ENCODE assay signal across 26 cellular contexts in the genomic region with DNA sequence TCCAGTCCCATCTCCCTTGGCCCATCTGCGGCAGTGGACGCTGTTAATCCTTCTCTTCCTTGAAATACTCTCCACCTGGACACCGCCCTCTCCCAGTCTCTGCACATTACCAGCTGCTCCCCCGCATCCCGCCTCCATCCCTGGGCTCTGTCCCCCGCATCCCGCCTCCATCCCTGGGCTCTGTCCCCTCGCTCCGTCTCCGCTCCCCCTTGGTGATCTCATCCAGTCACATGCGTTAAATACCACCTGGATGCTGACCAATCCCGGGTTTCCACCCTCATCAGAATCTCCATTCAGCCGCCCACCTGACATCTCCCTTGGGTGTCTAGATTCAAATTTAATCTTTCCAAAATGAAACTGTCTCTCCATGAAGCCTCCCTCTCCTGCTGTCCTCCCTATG.
"Had no signal": no experiment of that assay in that cellular context is flagged by ENCODE, and none has a peak within 500 bp of the region (broad histone marks: within the 10 kb centered on the region; RNA-seq: fewer than 3 reads in every experiment).

No MANE protein-coding gene starts in this region.

- DNase-seq: activated CD4-positive, alpha-beta memory T cell treated with anti-CD3 and anti-CD28 coated beads for 36 hours; activated CD4-positive, alpha-beta T cell treated with anti-CD3 and anti-CD28 coated beads, Interleukin-2, amount 10 ng/mL, durations not matched to agents 24 days and 14 days; activated effector memory CD4-positive, alpha-beta T cell treated with Interleukin-2 at 50 U/mL for 16 hours; activated naive CD4-positive, alpha-beta T cell treated with anti-CD3 and anti-CD28 coated beads for 36 hours; activated naive CD8-positive, alpha-beta T cell treated with anti-CD3 and anti-CD28 coated beads, Interleukin-2, amount 10 ng/mL, durations not matched to agents 7 days and 5 days; activated T-cell treated with anti-CD3 and anti-CD28 coated beads, Interleukin-2, amount 50 U/mL, for 72 hours; cortex of kidney; endodermal cell; foreskin keratinocyte; heart left ventricle; midbrain; naive thymus-derived CD4-positive, alpha-beta T cell; stimulated activated CD4-positive, alpha-beta T cell treated with anti-CD3 and anti-CD28 coated beads, Interleukin-12 subunit alpha, Interleukin-12 subunit beta, amount 100 ng/mL, for 4 hours; stimulated activated CD4-positive, alpha-beta T cell treated with anti-CD3 and anti-CD28 coated beads, Interleukin-4, amount 100 ng/mL, for 1 hour; stomach; T1000; WERI-Rb-1 had no signal

- H3K36me3 Mint-ChIP-seq: activated CD4-positive, alpha-beta memory T cell treated with anti-CD3 and anti-CD28 coated beads for 36 hours; activated naive CD8-positive, alpha-beta T cell treated with anti-CD3 and anti-CD28 coated beads, Interleukin-2, amount 10 ng/mL, durations not matched to agents 7 days and 5 days had no signal

- H3K27me3 Mint-ChIP-seq: activated CD4-positive, alpha-beta memory T cell treated with anti-CD3 and anti-CD28 coated beads for 36 hours; activated CD4-positive, alpha-beta T cell treated with anti-CD3 and anti-CD28 coated beads, Interleukin-2, amount 10 ng/mL, durations not matched to agents 24 days and 14 days; activated naive CD8-positive, alpha-beta T cell treated with anti-CD3 and anti-CD28 coated beads, Interleukin-2, amount 10 ng/mL, durations not matched to agents 7 days and 5 days; naive thymus-derived CD4-positive, alpha-beta T cell had no signal

- H3K4me3 ChIP-seq: ascending aorta, cardiac muscle cell, heart left ventricle, skin epidermis, stomach, suprapubic skin, tibial artery had no signal

- H3K27ac Mint-ChIP-seq: activated CD4-positive, alpha-beta memory T cell treated with anti-CD3 and anti-CD28 coated beads for 36 hours; activated naive CD4-positive, alpha-beta T cell treated with anti-CD3 and anti-CD28 coated beads for 36 hours; activated naive CD8-positive, alpha-beta T cell treated with anti-CD3 and anti-CD28 coated beads, Interleukin-2, amount 10 ng/mL, durations not matched to agents 7 days and 5 days; endodermal cell had no signal

- H3K9me3 ChIP-seq: ascending aorta, heart left ventricle, stomach, suprapubic skin, tibial artery had no signal

- H3K4me3 Mint-ChIP-seq: activated CD4-positive, alpha-beta memory T cell treated with anti-CD3 and anti-CD28 coated beads for 36 hours; activated CD4-positive, alpha-beta T cell treated with anti-CD3 and anti-CD28 coated beads, Interleukin-2, amount 10 ng/mL, durations not matched to agents 24 days and 14 days; activated naive CD4-positive, alpha-beta T cell treated with anti-CD3 and anti-CD28 coated beads for 36 hours; activated naive CD8-positive, alpha-beta T cell treated with anti-CD3 and anti-CD28 coated beads, Interleukin-2, amount 10 ng/mL, durations not matched to agents 7 days and 5 days; activated T-cell treated with anti-CD3 and anti-CD28 coated beads, Interleukin-2, amount 50 U/mL, for 72 hours; brain; endodermal cell; naive thymus-derived CD4-positive, alpha-beta T cell had no signal

- H3K27me3 ChIP-seq: ascending aorta, cardiac muscle cell, foreskin keratinocyte, heart left ventricle, stomach, suprapubic skin, tibial artery had no signal

- H3K9me3 Mint-ChIP-seq: activated CD4-positive, alpha-beta memory T cell treated with anti-CD3 and anti-CD28 coated beads for 36 hours; activated CD4-positive, alpha-beta T cell treated with anti-CD3 and anti-CD28 coated beads, Interleukin-2, amount 10 ng/mL, durations not matched to agents 24 days and 14 days; activated naive CD4-positive, alpha-beta T cell treated with anti-CD3 and anti-CD28 coated beads for 36 hours; activated naive CD8-positive, alpha-beta T cell treated with anti-CD3 and anti-CD28 coated beads, Interleukin-2, amount 10 ng/mL, durations not matched to agents 7 days and 5 days; activated T-cell treated with anti-CD3 and anti-CD28 coated beads, Interleukin-2, amount 50 U/mL, for 72 hours; endodermal cell had no signal

- H3K4me1 ChIP-seq: ascending aorta had no signal

- H3K36me3 ChIP-seq: cardiac muscle cell, suprapubic skin, WERI-Rb-1 had no signal

- H3K27ac ChIP-seq: ascending aorta, cardiac muscle cell, foreskin keratinocyte, heart left ventricle, stomach, suprapubic skin, tibial artery, WERI-Rb-1 had no signal

- ATAC-seq: activated CD4-positive, CD25-positive, alpha-beta regulatory T cell treated with anti-CD3 and anti-CD28 coated beads, Interleukin-2, amount 50 U/mL, for 24 hours; activated T-cell treated with anti-CD3 and anti-CD28 coated beads, Interleukin-2, amount 50 U/mL, for 72 hours; esophagus mucosa; foreskin keratinocyte; heart left ventricle; naive thymus-derived CD4-positive, alpha-beta T cell; sciatic nerve had no signal
